ENCODE assay signal across 25 cellular contexts in the genomic region with DNA sequence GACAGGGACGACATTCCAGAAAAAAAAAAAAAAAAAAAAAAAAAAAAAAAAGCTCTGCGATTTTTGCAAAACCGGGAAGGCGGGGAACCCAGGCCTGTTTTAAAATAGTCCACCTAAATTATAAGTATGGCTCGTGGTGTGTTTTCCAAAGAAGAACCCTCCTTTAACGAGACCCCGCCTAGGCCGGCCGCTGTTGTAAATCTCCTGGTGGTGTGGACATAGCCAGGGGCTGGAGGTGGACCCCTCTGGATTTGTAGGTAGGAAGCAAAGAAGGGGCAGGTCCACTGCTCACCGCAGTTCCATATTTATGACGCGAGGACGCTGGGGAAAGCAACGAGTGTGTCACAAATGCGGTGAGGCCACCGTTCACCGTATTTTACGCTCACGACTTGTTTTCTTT.
DNase-seq lines count a peak whose midpoint lies in the region; ATAC-seq and TF ChIP-seq lines count a peak whose summit lies in the region.
"Had no signal": no experiment of that assay in that cellular context is flagged by ENCODE, and none has a peak within 500 bp of the region (broad histone marks: within the 10 kb centered on the region; RNA-seq: fewer than 3 reads in every experiment).

No MANE protein-coding gene starts in this region.

- DNase-seq in GM23338 (ENCODE audit: low spot score) (no peak), RWPE2 (ENCODE audit: low spot score) (peak; percentile 57), endodermal cell (peak; percentile 22), osteoblast (ENCODE audit: insufficient read length, low spot score, missing footprints) (no peak), immature natural killer cell (no peak), NCI-H1930 (lab: John Stamatoyannopoulos, UW) (no peak), foreskin fibroblast (no peak)
- DNase-seq: 8988T; ACHN; BE2C; C1 segment of cervical spinal cord; CD4-positive, alpha-beta memory T cell; CD4-positive, CD25-positive, alpha-beta regulatory T cell; CD8-positive, alpha-beta memory T cell; COR-L47; DMS 273 treated with DMSO at 0.1 percent for 48 hours; DMS153; DMS79; DND-41; EL; GDM1 had no signal

- 91 to 100% methylated on average over 15 to 19 of the region's 19 CpGs for WGBS in endodermal cell (ENCODE audit: insufficient coverage in 1 of 2, insufficient read length in 1 of 2), 2 experiments

- H3F3A ChIP-seq in GM23338 (replicated peaks; ENCODE audit: low read depth) = 0 out of 2 replicates have a peak, but pooled peaks cover 3% of the 10 kb centered on the region

- H3K4me2 ChIP-seq in GM23338 (no peak overlapping the region), osteoblast (ENCODE audit: insufficient read depth, low read length) (no peak overlapping the region)
- H3K4me2 ChIP-seq: BLaER1 had no signal

- H3K9ac ChIP-seq in endodermal cell (ENCODE audit: extremely low read depth, low read length, poor library complexity, severe bottlenecking) = no peak overlapping the region
- H3K9ac ChIP-seq: BLaER1 had no signal

- H3K4me3 Mint-ChIP-seq in GM23338 (no peak overlapping the region), endodermal cell (no peak overlapping the region), immature natural killer cell (no peak overlapping the region)
- H3K4me3 Mint-ChIP-seq: CD14-positive monocyte; CD4-positive, alpha-beta memory T cell; CD4-positive, CD25-positive, alpha-beta regulatory T cell; CD8-positive, alpha-beta memory T cell had no signal

- no peak overlapping the region for H3K4me3 ChIP-seq in GM23338
- no peak overlapping the region for H3K4me3 ChIP-seq in RWPE2 (ENCODE audit: severe bottlenecking)
- H3K4me3 ChIP-seq in endodermal cell (ENCODE audit: low read length) = no peak overlapping the region
- H3K4me3 ChIP-seq in osteoblast (ENCODE audit: insufficient read depth, low read length) = peak overlapping the region; percentile 22
- no peak overlapping the region for H3K4me3 ChIP-seq in foreskin fibroblast (ENCODE audit: low read depth in 1 of 2, low read length in 2 of 2)
- H3K4me3 ChIP-seq: BLaER1, GM12878 had no signal

- H3K79me2 ChIP-seq in GM23338 (replicated peaks; ENCODE audit: insufficient read depth) (no peaks in the 10 kb centered on the region), osteoblast (ENCODE audit: insufficient read depth, low read length) (no peaks in the 10 kb centered on the region)

- H3K27me3 ChIP-seq in GM23338 (ENCODE audit: insufficient read depth) = no peaks in the 10 kb centered on the region
- H3K27me3 ChIP-seq in RWPE2 (ENCODE audit: insufficient read depth, poor library complexity, severe bottlenecking) = no peaks in the 10 kb centered on the region
- H3K27me3 ChIP-seq in endodermal cell (ENCODE audit: control insufficient read depth, insufficient read depth, low read length, poor library complexity, severe bottlenecking) = no peaks in the 10 kb centered on the region
- no peaks in the 10 kb centered on the region for H3K27me3 ChIP-seq in osteoblast (ENCODE audit: insufficient read depth, low read length)
- H3K27me3 ChIP-seq: BE2C, BLaER1 had no signal

- TF ChIP-seq CTCF in GM23338 (conservative IDR thresholded peaks at IDR 0.05; ENCODE audit: low read depth in 2 of 2) (no peak), RWPE2 (IDR thresholded peaks at IDR 0.05; ENCODE audit: poor library complexity, severe bottlenecking) (no peak), endodermal cell (conservative IDR thresholded peaks at IDR 0.05) (no peak), osteoblast (IDR thresholded peaks at IDR 0.05; ENCODE audit: extremely low read depth, low read depth, low read length) (no peak), foreskin fibroblast (IDR thresholded peaks at IDR 0.05; ENCODE audit: low read depth, low read length) (no peak)

- no peak for ATAC-seq in GM23338
- ATAC-seq in RWPE2 (ENCODE audit: low read depth) = no peak
- ATAC-seq in GM21619 (IDR thresholded peaks at IDR 0.05; ENCODE audit: unreplicated experiment) = no peak
- ATAC-seq: GM12878 had no signal

- H3K4me1 ChIP-seq in GM23338 (ENCODE audit: insufficient read depth) (peaks cover 3% of the 10 kb centered on the region; the same call in 1 of the 2 replicates), RWPE2 (ENCODE audit: insufficient read depth, poor library complexity, severe bottlenecking) (no peaks in the 10 kb centered on the region), endodermal cell (ENCODE audit: control insufficient read depth, insufficient read depth, low read length) (no peaks in the 10 kb centered on the region), osteoblast (ENCODE audit: insufficient read depth, low read length) (no peaks in the 10 kb centered on the region)
- H3K4me1 ChIP-seq: BE2C had no signal

- peak overlapping the region; percentile 14; the same call in 1 of the 2 replicates for H2AFZ ChIP-seq in GM23338
- no peak overlapping the region for H2AFZ ChIP-seq in osteoblast (ENCODE audit: low read length)

- H3K27ac ChIP-seq in GM23338 (ENCODE audit: low read depth) = no peak overlapping the region
- no peak overlapping the region for H3K27ac ChIP-seq in RWPE2 (ENCODE audit: poor library complexity, severe bottlenecking)
- no peak overlapping the region for H3K27ac ChIP-seq in endodermal cell (ENCODE audit: low read depth, low read length)
- H3K27ac ChIP-seq in osteoblast (ENCODE audit: low read depth, low read length) = no peak overlapping the region
- H3K27ac ChIP-seq: BLaER1 had no signal

- H3K36me3 ChIP-seq in GM23338 (ENCODE audit: insufficient read depth) (no peaks in the 10 kb centered on the region), RWPE2 (ENCODE audit: low read depth) (no peaks in the 10 kb centered on the region), endodermal cell (ENCODE audit: control insufficient read depth, insufficient read depth, low read length) (no peaks in the 10 kb centered on the region), osteoblast (ENCODE audit: insufficient read depth, low read length) (no peaks in the 10 kb centered on the region)
- H3K36me3 ChIP-seq: BE2C, BLaER1 had no signal

- H3K27me3 Mint-ChIP-seq in GM23338 (ENCODE audit: insufficient read depth, low read depth, poor library complexity) (peaks cover 9% of the 10 kb centered on the region), endodermal cell (ENCODE audit: insufficient read depth) (no peaks in the 10 kb centered on the region), immature natural killer cell (ENCODE audit: low read depth in 3 of 3) (peaks cover 0 to 2% (median 0%) of the 10 kb centered on the region in 3 donors)
- H3K27me3 Mint-ChIP-seq: CD4-positive, alpha-beta memory T cell; CD4-positive, CD25-positive, alpha-beta regulatory T cell had no signal

- H3K4me1 Mint-ChIP-seq in GM23338 (no peaks in the 10 kb centered on the region), endodermal cell (no peaks in the 10 kb centered on the region), immature natural killer cell (no peaks in the 10 kb centered on the region)
- H3K4me1 Mint-ChIP-seq: CD14-positive monocyte; CD4-positive, alpha-beta memory T cell; CD4-positive, CD25-positive, alpha-beta regulatory T cell; CD8-positive, alpha-beta memory T cell had no signal

- H3K36me3 Mint-ChIP-seq in GM23338 (ENCODE audit: low read depth) (peaks cover 29% of the 10 kb centered on the region), endodermal cell (ENCODE audit: low read depth) (no peaks in the 10 kb centered on the region), immature natural killer cell (no peaks in the 10 kb centered on the region)
- H3K36me3 Mint-ChIP-seq: CD14-positive monocyte; CD4-positive, CD25-positive, alpha-beta regulatory T cell had no signal

- no peaks in the 10 kb centered on the region for H3K9me2 ChIP-seq in GM23338 (ENCODE audit: insufficient read depth)

- peaks cover 74% of the 10 kb centered on the region for H3K9me3 Mint-ChIP-seq in GM23338
- H3K9me3 Mint-ChIP-seq in endodermal cell = no peaks in the 10 kb centered on the region
- peaks cover 0 to 4% (median 0%) of the 10 kb centered on the region in 6 donors for H3K9me3 Mint-ChIP-seq in immature natural killer cell

- peaks cover 6% of the 10 kb centered on the region for H3K9me3 ChIP-seq in RWPE2 (ENCODE audit: severe bottlenecking)
- no peaks in the 10 kb centered on the region for H3K9me3 ChIP-seq in endodermal cell (ENCODE audit: control insufficient read depth, low read length)
- no peaks in the 10 kb centered on the region for H3K9me3 ChIP-seq in osteoblast (ENCODE audit: low read depth, low read length)
- H3K9me3 ChIP-seq: BE2C, BLaER1 had no signal

- H3K27ac Mint-ChIP-seq in GM23338 (no peak overlapping the region), endodermal cell (no peak overlapping the region), immature natural killer cell (no peak overlapping the region)
- H3K27ac Mint-ChIP-seq: CD14-positive monocyte; CD4-positive, alpha-beta memory T cell; CD4-positive, CD25-positive, alpha-beta regulatory T cell had no signal

- H4K20me1 ChIP-seq in GM23338 (replicated peaks; ENCODE audit: insufficient read depth) (no peaks in the 10 kb centered on the region), osteoblast (ENCODE audit: insufficient read depth, low read length) (no peaks in the 10 kb centered on the region)
- H4K20me1 ChIP-seq: BLaER1 had no signal

TF ChIP-seq in GM23338, 12 proteins besides CTCF, POLR2A, EP300 and RAD21 (continues in another document):
- TF ChIP-seq ZNF114 (CRISPR knock-in tag; IDR thresholded peaks at IDR 0.05) (no peak), EZH2phosphoT487 (IDR thresholded peaks at IDR 0.05; ENCODE audit: unreplicated experiment) (no peak), JUNB (IDR thresholded peaks at IDR 0.05; ENCODE audit: unreplicated experiment) (no peak)

Comparison
In these comparisons a context has a peak if more than half of its experiments do, and no peak if none do; other contexts are left out.
1. DNase-seq: peak in RWPE2 (single experiment) and endodermal cell (single experiment); none in GM23338 (single experiment), osteoblast (single experiment), immature natural killer cell (0 of 3), NCI-H1930 (0 of 2) and foreskin fibroblast (0 of 2).